Comparison of ENCODE assay signal across 19 cellular contexts in the genomic region with DNA sequence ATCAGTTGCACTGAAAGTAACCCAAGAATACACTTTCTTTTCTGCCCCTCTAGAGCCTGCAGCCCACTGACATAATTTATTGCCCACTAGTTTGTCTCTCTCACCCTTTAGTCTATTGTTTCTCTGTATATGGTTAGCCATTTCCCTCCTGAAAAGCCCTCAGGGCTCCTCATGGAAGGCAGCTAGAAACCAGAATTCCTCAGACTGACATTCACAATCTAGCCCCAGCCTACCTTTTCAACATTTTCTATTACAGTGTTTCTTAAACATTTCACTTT.
"Had no signal": no experiment of that assay in that cellular context is flagged by ENCODE, and none has a peak within 500 bp of the region (broad histone marks: within the 10 kb centered on the region; RNA-seq: fewer than 3 reads in every experiment).

No MANE protein-coding gene starts in this region.

- FAIRE-seq: TTC549 had no signal

- H3K27ac Mint-ChIP-seq: activated CD8-positive, alpha-beta T cell treated with anti-CD3 and anti-CD28 coated beads for 36 hours; stimulated activated naive CD8-positive, alpha-beta T cell treated with anti-CD3 and anti-CD28 coated beads, Interleukin-15, amount 100 ng/mL, for 72 hours; WTC11 had no signal

- H3K27me3 ChIP-seq: body of pancreas, esophagus muscularis mucosa, spleen, upper lobe of left lung had no signal

- H3K9me3 ChIP-seq: body of pancreas, esophagus muscularis mucosa, spleen, upper lobe of left lung had no signal

- ATAC-seq: activated CD8-positive, alpha-beta T cell treated with anti-CD3 and anti-CD28 coated beads for 36 hours; activated T-cell treated with anti-CD3 and anti-CD28 coated beads, Interleukin-2, amount 50 U/mL, for 4 hours; body of pancreas; sciatic nerve; stimulated activated naive CD8-positive, alpha-beta T cell treated with anti-CD3 and anti-CD28 coated beads, Interleukin-15, amount 100 ng/mL, for 72 hours; WTC11 had no signal

- H3K4me1 Mint-ChIP-seq: WTC11 had no signal

- H3K4me1 ChIP-seq: body of pancreas, esophagus muscularis mucosa, upper lobe of left lung had no signal

- H3K9me3 Mint-ChIP-seq: activated CD8-positive, alpha-beta T cell treated with anti-CD3 and anti-CD28 coated beads for 36 hours; activated T-cell treated with anti-CD3 and anti-CD28 coated beads, Interleukin-2, amount 50 U/mL, for 4 hours; stimulated activated naive CD8-positive, alpha-beta T cell treated with anti-CD3 and anti-CD28 coated beads, Interleukin-15, amount 100 ng/mL, for 72 hours; WTC11 had no signal

- H3K4me3 Mint-ChIP-seq: activated CD8-positive, alpha-beta T cell treated with anti-CD3 and anti-CD28 coated beads for 36 hours; activated T-cell treated with anti-CD3 and anti-CD28 coated beads, Interleukin-2, amount 50 U/mL, for 4 hours; neural crest cell; stimulated activated naive CD8-positive, alpha-beta T cell treated with anti-CD3 and anti-CD28 coated beads, Interleukin-15, amount 100 ng/mL, for 72 hours; WTC11 had no signal

- H3K27me3 Mint-ChIP-seq: activated CD8-positive, alpha-beta T cell treated with anti-CD3 and anti-CD28 coated beads for 36 hours; stimulated activated naive CD8-positive, alpha-beta T cell treated with anti-CD3 and anti-CD28 coated beads, Interleukin-15, amount 100 ng/mL, for 72 hours had no signal

- DNase-seq: activated CD4-positive, alpha-beta T cell treated with anti-CD3 and anti-CD28 coated beads for 4 hours; activated CD8-positive, alpha-beta T cell treated with anti-CD3 and anti-CD28 coated beads for 36 hours; activated effector memory CD4-positive, alpha-beta T cell treated with Interleukin-2 at 50 U/mL for 16 hours; activated naive CD4-positive, alpha-beta T cell treated with anti-CD3 and anti-CD28 coated beads, Interleukin-2, amount 50 U/mL, for 16 hours; activated T-cell treated with anti-CD3 and anti-CD28 coated beads, Interleukin-2, amount 50 U/mL, for 4 hours; amniotic stem cell; body of pancreas; central memory CD4-positive, alpha-beta T cell; glutamatergic neuron; kidney glomerular epithelial cell; spleen; stimulated activated naive CD8-positive, alpha-beta T cell treated with anti-CD3 and anti-CD28 coated beads, Interleukin-15, amount 100 ng/mL, for 72 hours; upper lobe of left lung had no signal

- H3K36me3 Mint-ChIP-seq: WTC11 had no signal

- H3K36me3 ChIP-seq: esophagus muscularis mucosa, spleen, upper lobe of left lung had no signal

- H3K4me3 ChIP-seq: body of pancreas, coronary artery, esophagus muscularis mucosa, spleen, upper lobe of left lung had no signal

- H3K27ac ChIP-seq: body of pancreas, coronary artery, esophagus muscularis mucosa, upper lobe of left lung had no signal
